ENCODE assay signal across 20 cellular contexts in genomic region chr5:91141642-91142041, GRCh38.
A peak's percentile ranks its signal among the peaks of the same experiment; 100 is the strongest.
DNase-seq lines count a peak whose midpoint lies in the region; ATAC-seq, FAIRE-seq and TF ChIP-seq lines count a peak whose summit lies in the region.
"Had no signal": no experiment of that assay in that cellular context is flagged by ENCODE, and none has a peak within 500 bp of the region (broad histone marks: within the 10 kb centered on the region; RNA-seq: fewer than 3 reads in every experiment).

No MANE protein-coding gene starts in this region.

- no peak overlapping the region for H3K56ac ChIP-seq in H1 (replicated peaks; ENCODE audit: insufficient read length, low read depth, low read length)

- no peak for TF ChIP-seq EP300 in H1 (IDR thresholded peaks at IDR 0.05; ENCODE audit: borderline replicate concordance in 1 of 2, low read depth in 2 of 2, low read length in 2 of 2)

- POLR2A ChIA-PET in H1 (lab: Charles Lee; ENCODE audit: partially characterized antibody) = interaction anchor here (1.5 kb wide), 1 partner anchor 10 kb away, joined by 3 read pairs; no protein-coding TSS in a partner anchor

- no peak overlapping the region for H3K18ac ChIP-seq in H1 (ENCODE audit: extremely low read depth, low read length)

- WGBS in mammary epithelial cell (ENCODE audit: low coverage, missing lambda C conversion rate) = 69% methylated on average over 4 of the region's 4 CpGs
- 66% methylated on average over 4 of the region's 4 CpGs; no CpG with 5 or more reads in 1 of the 2 experiments for WGBS in H1 (ENCODE audit: extremely low coverage in 1 of 2, insufficient coverage in 1 of 2, insufficient read length in 1 of 2, insufficient replicate concordance in 2 of 2, low coverage in 1 of 2, low lambda C conversion rate in 2 of 2, missing lambda C conversion rate in 1 of 2), 2 experiments
- WGBS in mesodermal cell (ENCODE audit: insufficient coverage in 2 of 2), 2 experiments = 36 to 37% methylated on average over 3 of the region's 4 CpGs

- no peak overlapping the region for H2BK5ac ChIP-seq in H1 (ENCODE audit: low read depth, low read length)

- H4K5ac ChIP-seq in H1 (ENCODE audit: insufficient read length, low read depth, low read length) = no peak overlapping the region

- no peak overlapping the region for H2BK15ac ChIP-seq in H1 (ENCODE audit: low read length)

- H3K27me3 ChIP-seq in breast epithelium = no peaks in the 10 kb centered on the region
- no peaks in the 10 kb centered on the region for H3K27me3 ChIP-seq in mammary epithelial cell (ENCODE audit: insufficient read depth, low read length)
- H3K27me3 ChIP-seq in H1 (replicated peaks in 1 of 4; ENCODE audit: control insufficient read depth in 3 of 4, extremely low read depth in 1 of 4, insufficient read depth in 3 of 4, low read length in 3 of 4) = peaks cover 0 to 2% (median 0%) of the 10 kb centered on the region in 4 experiments; a peak in 1 of 7 replicates
- H3K27me3 ChIP-seq: Peyer's patch, SJCRH30 had no signal

- no peak for TF ChIP-seq POLR2A in breast epithelium (IDR thresholded peaks at IDR 0.05)
- no peak for TF ChIP-seq POLR2A in H1 (IDR thresholded peaks at IDR 0.05; ENCODE audit: control extremely low read depth in 1 of 2, low read depth in 2 of 2, low read length in 2 of 2)

- H3K4me2 ChIP-seq in mammary epithelial cell (ENCODE audit: insufficient read depth, low read depth, low read length) (no peak overlapping the region), H1 (ENCODE audit: insufficient read depth in 1 of 2, low read depth in 2 of 2, low read length in 2 of 2) (no peak overlapping the region; a peak in 1 of 4 replicates)

- H3K4me1 ChIP-seq in breast epithelium (no peaks in the 10 kb centered on the region), mammary epithelial cell (ENCODE audit: insufficient read depth, low read length) (peaks cover 13% of the 10 kb centered on the region), H1 (replicated peaks in 1 of 4; ENCODE audit: control insufficient read depth in 3 of 4, insufficient read depth in 4 of 4, low read length in 3 of 4) (peaks cover 0 to 2% (median 0%) of the 10 kb centered on the region in 4 experiments; a peak in 5 of 7 replicates), mesodermal cell (ENCODE audit: control insufficient read depth, insufficient read depth, low read length, poor library complexity, severe bottlenecking) (no peaks in the 10 kb centered on the region)
- H3K4me1 ChIP-seq: SJCRH30 had no signal

- H2AFZ ChIP-seq in mammary epithelial cell (ENCODE audit: low read depth, low read length) (no peak overlapping the region), H1 (ENCODE audit: low read length) (no peak overlapping the region)

- no peaks in the 10 kb centered on the region for H3K23me2 ChIP-seq in H1 (ENCODE audit: low read depth, low read length)

- no peak for DNase-seq in breast epithelium (ENCODE audit: low spot score in 2 of 2)
- DNase-seq in mammary epithelial cell = no peak
- no peak for DNase-seq in H1 (ENCODE audit: low read depth in 1 of 2, low spot score in 2 of 2)
- DNase-seq in sciatic nerve (ENCODE audit: low spot score) = no peak
- no peak for DNase-seq in activated CD4-positive, alpha-beta T cell treated with anti-CD3 and anti-CD28 coated beads, Interleukin-2, amount 50 U/mL, for 4 hours
- DNase-seq: DMS53, GF-D8, NCI-H1694, NCI-H2081, NCI-H2171 treated with DMSO at 0.1 percent for 48 hours, NCI-H446, NCI-H526, Peyer's patch, SJCRH30 had no signal

- H3K27me3 Mint-ChIP-seq in stimulated activated memory B cell treated with anti-CD40 and anti-IgM and Interleukin-4, amounts not matched to agents 10 μg/mL and 1 μg/mL and 100 μg/mL, for 72 hours = peaks cover 10% of the 10 kb centered on the region

- H3K79me1 ChIP-seq in H1 (ENCODE audit: low read depth, low read length) = no peaks in the 10 kb centered on the region

- H3K4ac ChIP-seq in H1 (replicated peaks; ENCODE audit: insufficient read length, low read depth, low read length) = no peak overlapping the region

- H2BK12ac ChIP-seq in H1 (ENCODE audit: low read depth, low read length) = no peak overlapping the region

- H3K79me2 ChIP-seq in mammary epithelial cell (ENCODE audit: insufficient read depth, low read length) = no peaks in the 10 kb centered on the region
- no peaks in the 10 kb centered on the region for H3K79me2 ChIP-seq in H1 (ENCODE audit: control insufficient read depth in 1 of 2, insufficient read depth in 2 of 2, low read length in 2 of 2)

- H3K36me3 ChIP-seq in breast epithelium (no peaks in the 10 kb centered on the region), mammary epithelial cell (ENCODE audit: insufficient read depth, low read length) (no peaks in the 10 kb centered on the region), H1 (ENCODE audit: control insufficient read depth in 2 of 4, insufficient read depth in 4 of 4, low read length in 3 of 4) (no peaks in the 10 kb centered on the region), mesodermal cell (ENCODE audit: control insufficient read depth, insufficient read depth, low read length) (no peaks in the 10 kb centered on the region)
- H3K36me3 ChIP-seq: HAP-1, Peyer's patch, SJCRH30 had no signal

- TF ChIP-seq CTCF in breast epithelium (IDR thresholded peaks at IDR 0.05) (no peak), mammary epithelial cell (conservative IDR thresholded peaks at IDR 0.05 in 1 of 2, IDR thresholded peaks at IDR 0.05 in 1 of 2; ENCODE audit: extremely low read depth in 1 of 2, insufficient read depth in 1 of 2, low read depth in 1 of 2, low read length in 2 of 2) (no peak), H1 (IDR thresholded peaks at IDR 0.05; ENCODE audit: control extremely low read depth in 1 of 3, insufficient read depth in 1 of 3, low read depth in 1 of 3, low read length in 3 of 3) (no peak)

- in situ Hi-C loops in mammary epithelial cell (cut with MboI; ENCODE audit: low sequenced_read_pairs in 2 of 2) = no loop called here

- ATAC-seq in sciatic nerve = no peak
- ATAC-seq in stimulated activated memory B cell treated with anti-CD40 and anti-IgM and Interleukin-4, amounts not matched to agents 10 μg/mL and 1 μg/mL and 100 μg/mL, for 72 hours = no peak

- H3K9ac ChIP-seq in mammary epithelial cell (ENCODE audit: insufficient read depth, low read length) (no peak overlapping the region), H1 (replicated peaks in 1 of 4; ENCODE audit: extremely low read depth in 1 of 4, low read depth in 3 of 4, low read length in 3 of 4) (no peak overlapping the region)

- dilution Hi-C loops in mammary epithelial cell (cut with HindIII; ENCODE audit: low sequenced_read_pairs) = loop anchor here (5.0 kb wide), 1 partner anchor 36 kb away; no protein-coding TSS in a partner anchor

- H2AK5ac ChIP-seq in H1 (ENCODE audit: low read depth, low read length) = no peak overlapping the region

- H3K14ac ChIP-seq in H1 (ENCODE audit: insufficient read length) = no peak overlapping the region

- no peaks in the 10 kb centered on the region for H3K4me1 Mint-ChIP-seq in stimulated activated memory B cell treated with anti-CD40 and anti-IgM and Interleukin-4, amounts not matched to agents 10 μg/mL and 1 μg/mL and 100 μg/mL, for 72 hours

- no peaks in the 10 kb centered on the region for H3K9me3 ChIP-seq in breast epithelium
- H3K9me3 ChIP-seq in mammary epithelial cell (replicated peaks; ENCODE audit: insufficient read depth, low read length) = no peaks in the 10 kb centered on the region
- no peaks in the 10 kb centered on the region for H3K9me3 ChIP-seq in H1 (ENCODE audit: insufficient read depth in 2 of 2, low read depth in 1 of 2, low read length in 1 of 2)
- peaks cover 4% of the 10 kb centered on the region for H3K9me3 ChIP-seq in mesodermal cell (ENCODE audit: control insufficient read depth, low read length)
- H3K9me3 ChIP-seq: HAP-1, Peyer's patch, SJCRH30 had no signal

- H3K4me3 Mint-ChIP-seq in stimulated activated memory B cell treated with anti-CD40 and anti-IgM and Interleukin-4, amounts not matched to agents 10 μg/mL and 1 μg/mL and 100 μg/mL, for 72 hours = no peak overlapping the region

- no peak overlapping the region for H3K27ac Mint-ChIP-seq in stimulated activated memory B cell treated with anti-CD40 and anti-IgM and Interleukin-4, amounts not matched to agents 10 μg/mL and 1 μg/mL and 100 μg/mL, for 72 hours

- H4K20me1 ChIP-seq in mammary epithelial cell (ENCODE audit: insufficient read depth, low read length) = no peaks in the 10 kb centered on the region
- H4K20me1 ChIP-seq in H1 (replicated peaks in 1 of 2; ENCODE audit: control insufficient read depth in 1 of 2, insufficient read depth in 2 of 2, low read length in 2 of 2) = no peaks in the 10 kb centered on the region

- no peak overlapping the region for H2BK20ac ChIP-seq in H1 (ENCODE audit: low read length)

- no peak for TF ChIP-seq RAD21 in H1 (IDR thresholded peaks at IDR 0.05 in 1 of 2, conservative IDR thresholded peaks at IDR 0.05 in 1 of 2; ENCODE audit: low read depth in 2 of 2, low read length in 2 of 2)

- intact Hi-C loops in breast epithelium (cut with DNase I; ENCODE audit: low total_unique reads) (loop anchor here (5.0 kb wide), 1 partner anchor 119 kb away; no protein-coding TSS in a partner anchor), mammary epithelial cell (cut with micrococcal nuclease) (no loop called here), sciatic nerve (cut with DNase I) (no loop called here)

- H4K8ac ChIP-seq in H1 (ENCODE audit: extremely low read depth, insufficient read depth, low read length) = no peak overlapping the region

- H2BK120ac ChIP-seq in H1 (replicated peaks; ENCODE audit: low read depth, low read length) = no peak overlapping the region

- no peaks in the 10 kb centered on the region for H3K9me3 Mint-ChIP-seq in stimulated activated memory B cell treated with anti-CD40 and anti-IgM and Interleukin-4, amounts not matched to agents 10 μg/mL and 1 μg/mL and 100 μg/mL, for 72 hours

- peak; percentile 32 for FAIRE-seq in H1 (lab: Jason Lieb, UNC)
- FAIRE-seq: A204.1, D721Med had no signal

- no peak overlapping the region for H3K23ac ChIP-seq in H1 (ENCODE audit: insufficient read length)

- H4K91ac ChIP-seq in H1 (replicated peaks; ENCODE audit: insufficient read length, low read length) = no peak overlapping the region

- no peaks in the 10 kb centered on the region for H3K36me3 Mint-ChIP-seq in stimulated activated memory B cell treated with anti-CD40 and anti-IgM and Interleukin-4, amounts not matched to agents 10 μg/mL and 1 μg/mL and 100 μg/mL, for 72 hours

- BruUV-seq in mammary epithelial cell (replicated peaks; lab: Mats Ljungman, UMichigan) = no TSS peak

- CTCF ChIA-PET in mammary epithelial cell (lab: Charles Lee; ENCODE audit: low non-redundant PET) = no interaction called here
- CTCF ChIA-PET in H1 (lab: Charles Lee; ENCODE audit: partially characterized antibody) = interaction anchor here (0.9 to 1.6 kb wide), 5 partner anchors 14 to 243 kb away, joined by 3 to 4 read pairs (median 3); no protein-coding TSS in a partner anchor

- H3K4me3 ChIP-seq in breast epithelium (no peak overlapping the region), mammary epithelial cell (replicated peaks in 1 of 3; ENCODE audit: insufficient read depth in 1 of 3, low read depth in 2 of 3, low read length in 3 of 3) (no peak overlapping the region), H1 (ENCODE audit: extremely low read depth in 1 of 4, insufficient read depth in 2 of 4, low read depth in 3 of 4, low read length in 4 of 4) (no peak overlapping the region), mesodermal cell (ENCODE audit: extremely low read depth, insufficient read depth, low read length, poor library complexity, severe bottlenecking) (no peak overlapping the region)
- H3K4me3 ChIP-seq: HAP-1, Peyer's patch, SJCRH30 had no signal

- peak overlapping the region; percentile 7 to 16 for H3K27ac ChIP-seq in breast epithelium
- no peak overlapping the region for H3K27ac ChIP-seq in mammary epithelial cell (ENCODE audit: insufficient read depth, low read depth, low read length)
- H3K27ac ChIP-seq in H1 (ENCODE audit: low read depth, low read length) = no peak overlapping the region
- peak overlapping the region; percentile 57 for H3K27ac ChIP-seq in mesodermal cell (ENCODE audit: low read depth, low read length, severe bottlenecking)
- H3K27ac ChIP-seq: C4-2B, Peyer's patch, SJCRH30 had no signal

Comparison
In these comparisons a context has a peak if more than half of its experiments do, and no peak if none do; other contexts are left out.
1. H3K27ac ChIP-seq: peak in breast epithelium (2 of 2) and mesodermal cell (single experiment); none in mammary epithelial cell (single experiment) and H1 (single experiment).